17 cellular contexts compared by ENCODE assay signal in the genomic region with DNA sequence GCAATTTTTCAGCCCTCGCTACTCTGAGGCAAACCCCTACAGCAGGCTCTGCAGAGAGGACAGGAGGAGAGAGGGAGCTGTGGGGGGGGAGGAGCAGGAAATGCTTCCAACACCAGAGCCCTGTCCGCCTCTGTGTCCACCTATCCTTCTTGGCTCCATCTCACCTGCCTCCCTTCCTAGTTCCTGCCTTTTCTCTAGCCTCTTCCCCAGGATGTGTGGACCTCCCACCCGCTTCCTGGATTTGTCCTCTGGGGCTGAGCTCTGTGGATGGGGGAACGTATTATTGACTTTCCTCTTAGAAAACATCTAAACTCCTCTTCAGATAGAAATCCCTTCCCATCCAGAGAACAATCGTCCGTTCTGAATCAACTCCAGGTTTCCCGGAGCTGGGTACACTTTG. TPM values are rescaled to one million over a fixed set of nuclear protein-coding genes. Genes with fewer than 3 reads are reported as not detected.
A peak's percentile ranks its signal among the peaks of the same experiment; 100 is the strongest.
DNase-seq lines count a peak whose midpoint lies in the region; ATAC-seq and TF ChIP-seq lines count a peak whose summit lies in the region.
"Had no signal": no experiment of that assay in that cellular context is flagged by ENCODE, and none has a peak within 500 bp of the region (broad histone marks: within the 10 kb centered on the region; RNA-seq: fewer than 3 reads in every experiment).

No MANE protein-coding gene starts in this region.

- POLR2A ChIA-PET in CD4-positive, alpha-beta T cell (lab: Charles Lee) = no interaction called here

- ATAC-seq in stimulated activated memory B cell treated with anti-CD40 and anti-IgM and Interleukin-4, amounts not matched to agents 10 μg/mL and 1 μg/mL and 100 μg/mL, for 72 hours = no peak
- no peak for ATAC-seq in activated naive CD8-positive, alpha-beta T cell treated with anti-CD3 and anti-CD28 coated beads, Interleukin-2, amount 50 U/mL, for 24 hours
- ATAC-seq in CD4-positive, alpha-beta T cell (ENCODE audit: poor library complexity) = no peak
- ATAC-seq: CD8-positive, alpha-beta T cell had no signal

- no peak overlapping the region for H3K27ac ChIP-seq in BLaER1
- H3K27ac ChIP-seq in CD4-positive, alpha-beta T cell (ENCODE audit: low read depth, low read length) = no peak overlapping the region
- H3K27ac ChIP-seq: GM23248 had no signal

- H3K4me2 ChIP-seq in BLaER1 = peak overlapping the region; percentile 14; the same call in 1 of the 2 replicates

- H3K36me3 ChIP-seq in BLaER1 = no peaks in the 10 kb centered on the region
- H3K36me3 ChIP-seq: BE2C, HAP-1 had no signal

- intact Hi-C loops in CD4-positive, alpha-beta T cell (cut with DNase I, micrococcal nuclease) = no loop called here

- no peak overlapping the region for H3K4me3 ChIP-seq in BLaER1
- H3K4me3 ChIP-seq: GM23248, HAP-1 had no signal

- H3K4me3 Mint-ChIP-seq in stimulated activated memory B cell treated with anti-CD40 and anti-IgM and Interleukin-4, amounts not matched to agents 10 μg/mL and 1 μg/mL and 100 μg/mL, for 72 hours = no peak overlapping the region
- no peak overlapping the region for H3K4me3 Mint-ChIP-seq in activated naive CD8-positive, alpha-beta T cell treated with anti-CD3 and anti-CD28 coated beads, Interleukin-2, amount 50 U/mL, for 24 hours
- H3K4me3 Mint-ChIP-seq in CD4-positive, alpha-beta T cell = no peak overlapping the region
- H3K4me3 Mint-ChIP-seq: CD14-positive monocyte; CD8-positive, alpha-beta T cell had no signal

- H4K20me1 ChIP-seq in BLaER1 = no peaks in the 10 kb centered on the region

- peaks cover 4% of the 10 kb centered on the region for H3K9me3 Mint-ChIP-seq in stimulated activated memory B cell treated with anti-CD40 and anti-IgM and Interleukin-4, amounts not matched to agents 10 μg/mL and 1 μg/mL and 100 μg/mL, for 72 hours
- no peaks in the 10 kb centered on the region for H3K9me3 Mint-ChIP-seq in activated naive CD8-positive, alpha-beta T cell treated with anti-CD3 and anti-CD28 coated beads, Interleukin-2, amount 50 U/mL, for 24 hours
- no peaks in the 10 kb centered on the region for H3K9me3 Mint-ChIP-seq in CD4-positive, alpha-beta T cell
- H3K9me3 Mint-ChIP-seq: CD8-positive, alpha-beta T cell had no signal

- H3K27me3 Mint-ChIP-seq in stimulated activated memory B cell treated with anti-CD40 and anti-IgM and Interleukin-4, amounts not matched to agents 10 μg/mL and 1 μg/mL and 100 μg/mL, for 72 hours = no peaks in the 10 kb centered on the region
- no peaks in the 10 kb centered on the region for H3K27me3 Mint-ChIP-seq in activated naive CD8-positive, alpha-beta T cell treated with anti-CD3 and anti-CD28 coated beads, Interleukin-2, amount 50 U/mL, for 24 hours
- no peaks in the 10 kb centered on the region for H3K27me3 Mint-ChIP-seq in CD4-positive, alpha-beta T cell

- no peaks in the 10 kb centered on the region for H3K9me3 ChIP-seq in BLaER1
- no peaks in the 10 kb centered on the region for H3K9me3 ChIP-seq in CD4-positive, alpha-beta T cell (ENCODE audit: control insufficient read depth, low read length)
- H3K9me3 ChIP-seq: BE2C, HAP-1 had no signal

- peaks cover 7% of the 10 kb centered on the region for H3K36me3 Mint-ChIP-seq in stimulated activated memory B cell treated with anti-CD40 and anti-IgM and Interleukin-4, amounts not matched to agents 10 μg/mL and 1 μg/mL and 100 μg/mL, for 72 hours
- no peaks in the 10 kb centered on the region for H3K36me3 Mint-ChIP-seq in activated naive CD8-positive, alpha-beta T cell treated with anti-CD3 and anti-CD28 coated beads, Interleukin-2, amount 50 U/mL, for 24 hours (ENCODE audit: low read depth)
- H3K36me3 Mint-ChIP-seq in CD4-positive, alpha-beta T cell (ENCODE audit: low read depth) = no peaks in the 10 kb centered on the region
- H3K36me3 Mint-ChIP-seq: CD14-positive monocyte; CD8-positive, alpha-beta T cell had no signal

- DNase-seq in COLO668 (lab: John Stamatoyannopoulos, UW; ENCODE audit: unreplicated experiment) (peak; percentile 28), dermis blood vessel endothelial cell (peak; percentile 17), ecto neural progenitor cell (ENCODE audit: low spot score) (no peak)
- DNase-seq in activated naive CD8-positive, alpha-beta T cell treated with anti-CD3 and anti-CD28 coated beads, Interleukin-2, amount 50 U/mL, for 24 hours = no peak
- DNase-seq in CD4-positive, alpha-beta T cell = no peak
- DNase-seq: BE2C; CD8-positive, alpha-beta T cell; DMS 273 treated with DMSO at 0.1 percent for 48 hours; DMS53; DND-41; GM23248 had no signal

- peaks cover 13% of the 10 kb centered on the region for H3K4me1 Mint-ChIP-seq in stimulated activated memory B cell treated with anti-CD40 and anti-IgM and Interleukin-4, amounts not matched to agents 10 μg/mL and 1 μg/mL and 100 μg/mL, for 72 hours
- no peaks in the 10 kb centered on the region for H3K4me1 Mint-ChIP-seq in activated naive CD8-positive, alpha-beta T cell treated with anti-CD3 and anti-CD28 coated beads, Interleukin-2, amount 50 U/mL, for 24 hours
- H3K4me1 Mint-ChIP-seq in CD4-positive, alpha-beta T cell (ENCODE audit: low read depth) = no peaks in the 10 kb centered on the region
- H3K4me1 Mint-ChIP-seq: CD14-positive monocyte had no signal

- no peak overlapping the region for H3K9ac ChIP-seq in BLaER1
- H3K9ac ChIP-seq: GM23248 had no signal

- TF ChIP-seq CTCF in CD4-positive, alpha-beta T cell (IDR thresholded peaks at IDR 0.05) = no peak

- CTCF ChIA-PET in CD4-positive, alpha-beta T cell (lab: Charles Lee) = no interaction called here

- H3K4me1 ChIP-seq in BLaER1 = peaks cover 8% of the 10 kb centered on the region
- H3K4me1 ChIP-seq: BE2C, HAP-1 had no signal

- peak overlapping the region; percentile 5 for H3K27ac Mint-ChIP-seq in stimulated activated memory B cell treated with anti-CD40 and anti-IgM and Interleukin-4, amounts not matched to agents 10 μg/mL and 1 μg/mL and 100 μg/mL, for 72 hours
- H3K27ac Mint-ChIP-seq in activated naive CD8-positive, alpha-beta T cell treated with anti-CD3 and anti-CD28 coated beads, Interleukin-2, amount 50 U/mL, for 24 hours = no peak overlapping the region
- H3K27ac Mint-ChIP-seq in CD4-positive, alpha-beta T cell = no peak overlapping the region
- H3K27ac Mint-ChIP-seq: CD8-positive, alpha-beta T cell had no signal

- H3K27me3 ChIP-seq in BLaER1 = peaks cover 20% of the 10 kb centered on the region; the same call in 1 of the 2 replicates
- H3K27me3 ChIP-seq in CD4-positive, alpha-beta T cell (ENCODE audit: control insufficient read depth, insufficient read depth, low read length) = no peaks in the 10 kb centered on the region
- H3K27me3 ChIP-seq: BE2C had no signal

RNA-seq across cellular contexts. Expression of a gene that starts 14.4 kb away (rescaled TPM):
- not detected in 2 replicates for total RNA-seq in dermis blood vessel endothelial cell
- total RNA-seq in CD4-positive, alpha-beta T cell = under 1 TPM; 0.36 to 0.50 TPM
- total RNA-seq: A172, GM23248, H4 had no signal

RNA-seq across cellular contexts. Expression of a gene that starts 37.8 kb away (rescaled TPM):
- total RNA-seq in dermis blood vessel endothelial cell = 33.0 and 36.1 TPM in 2 replicates
- total RNA-seq in CD4-positive, alpha-beta T cell = 100 to 1,000 TPM; 143 to 149 TPM

Comparison
In these comparisons a context has a peak if more than half of its experiments do, and no peak if none do; other contexts are left out.
1. DNase-seq: peak in COLO668 (single experiment) and dermis blood vessel endothelial cell (single experiment); none in activated naive CD8-positive, alpha-beta T cell treated with anti-CD3 and anti-CD28 coated beads, Interleukin-2, amount 50 U/mL, for 24 hours (single experiment), CD4-positive, alpha-beta T cell (0 of 10) and ecto neural progenitor cell (single experiment).